8 cellular contexts compared by ENCODE assay signal in the genomic region with DNA sequence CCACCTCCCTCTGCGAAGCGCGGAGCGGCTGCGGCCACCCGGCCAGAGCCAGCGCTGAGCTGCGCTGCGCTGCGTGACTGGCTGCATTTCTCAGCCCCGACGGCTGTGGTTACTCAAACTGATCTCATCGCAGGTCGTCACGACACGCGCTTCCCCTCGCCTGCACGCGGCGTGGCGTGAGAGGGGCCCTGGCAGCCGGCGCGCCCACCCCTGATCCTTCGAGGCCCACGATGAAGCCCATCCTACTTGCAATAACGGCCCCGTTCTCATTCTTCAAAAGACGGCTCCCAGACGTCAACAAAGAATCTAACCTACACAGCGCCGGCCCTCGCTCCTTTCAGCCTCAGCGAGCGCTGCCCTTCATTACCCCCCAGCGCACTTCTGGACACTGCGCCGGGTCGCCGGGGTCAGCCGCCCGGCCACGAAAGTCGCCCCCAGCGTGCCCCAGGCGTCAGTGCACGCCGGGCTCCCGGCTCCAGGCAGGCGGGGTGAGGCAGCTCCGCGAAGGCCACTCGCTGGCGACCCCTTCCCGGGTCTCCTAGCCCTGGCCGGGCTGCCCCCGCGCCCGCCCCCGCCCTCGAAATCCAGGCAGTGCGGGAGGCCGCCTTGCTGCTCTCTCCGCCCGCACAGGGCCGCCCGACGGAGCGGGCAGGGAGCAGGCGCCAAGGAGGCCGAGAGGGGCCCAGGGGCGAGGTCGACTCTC. TPM values are rescaled to one million over a fixed set of nuclear protein-coding genes. Genes with fewer than 3 reads are reported as not detected.
A peak's percentile ranks its signal among the peaks of the same experiment; 100 is the strongest.
DNase-seq lines count a peak whose midpoint lies in the region; ATAC-seq and TF ChIP-seq lines count a peak whose summit lies in the region.

No MANE protein-coding gene starts in this region.

- POLR2A ChIA-PET in BJ (lab: Charles Lee): no interaction called here
- POLR2A ChIA-PET in activated CD4-positive, alpha-beta T cell treated with anti-CD3 and anti-CD28 coated beads, Interleukin-2, amount 10 ng/mL, durations not matched to agents 7 days and 5 days (lab: Charles Lee): no interaction called here

- intact Hi-C loops in mucosa of descending colon (cut with DNase I, micrococcal nuclease): loop anchor here in 1 of 2 donors (10.0 kb wide), 1 partner anchor 261 kb away; a partner anchor contains a TSS

- H3K9me3 Mint-ChIP-seq in activated CD4-positive, alpha-beta T cell treated with anti-CD3 and anti-CD28 coated beads, Interleukin-2, amount 10 ng/mL, durations not matched to agents 7 days and 5 days: peaks cover 4% of the 10 kb centered on the region
- H3K9me3 Mint-ChIP-seq in effector memory CD8-positive, alpha-beta T cell: no peaks in the 10 kb centered on the region

- no peak for TF ChIP-seq EP300 in suprapubic skin (IDR thresholded peaks at IDR 0.05)

- DNase-seq in BJ (ENCODE audit: low read depth) (peak; percentile 26), mucosa of descending colon (peak; percentile 49 to 69 (median 66)), suprapubic skin (ENCODE audit: low spot score in 2 of 2) (peak; percentile 64 to 78), DMS153 treated with DMSO at 0.1 percent for 48 hours (lab: John Stamatoyannopoulos, UW; ENCODE audit: unreplicated experiment) (no peak)
- peak; percentile 50 for DNase-seq in activated CD4-positive, alpha-beta T cell treated with anti-CD3 and anti-CD28 coated beads, Interleukin-2, amount 10 ng/mL, durations not matched to agents 7 days and 5 days
- DNase-seq in effector memory CD8-positive, alpha-beta T cell: peak in 1 of 3 experiments; percentile 8

- peaks cover 36% of the 10 kb centered on the region for H3K36me3 Mint-ChIP-seq in activated CD4-positive, alpha-beta T cell treated with anti-CD3 and anti-CD28 coated beads, Interleukin-2, amount 10 ng/mL, durations not matched to agents 7 days and 5 days (ENCODE audit: low read depth)
- peaks cover 12% of the 10 kb centered on the region for H3K36me3 Mint-ChIP-seq in effector memory CD8-positive, alpha-beta T cell (ENCODE audit: insufficient read depth)

- H3K36me3 ChIP-seq in BJ (ENCODE audit: control insufficient read depth, insufficient read depth, low read length) (no peaks in the 10 kb centered on the region), mucosa of descending colon (ENCODE audit: low read depth) (no peaks in the 10 kb centered on the region), suprapubic skin (no peaks in the 10 kb centered on the region)

- ATAC-seq in GM19395 (IDR thresholded peaks at IDR 0.05; ENCODE audit: unreplicated experiment) (peak; percentile 35), HG03442 (IDR thresholded peaks at IDR 0.05; ENCODE audit: unreplicated experiment) (peak; percentile 28), mucosa of descending colon (peak; percentile 20)
- ATAC-seq in effector memory CD8-positive, alpha-beta T cell (replicated peaks): peak; percentile 28

- no peak for TF ChIP-seq POLR2A in suprapubic skin (IDR thresholded peaks at IDR 0.05)

- H3K4me3 ChIP-seq in BJ (ENCODE audit: low read depth, low read length) (peak overlapping the region; percentile 8), mucosa of descending colon (peak overlapping the region; percentile 26), suprapubic skin (peak overlapping the region; percentile 61)

- no peaks in the 10 kb centered on the region for H3K27me3 Mint-ChIP-seq in activated CD4-positive, alpha-beta T cell treated with anti-CD3 and anti-CD28 coated beads, Interleukin-2, amount 10 ng/mL, durations not matched to agents 7 days and 5 days
- H3K27me3 Mint-ChIP-seq in effector memory CD8-positive, alpha-beta T cell: no peaks in the 10 kb centered on the region

- H3K27me3 ChIP-seq in BJ (ENCODE audit: control insufficient read depth, insufficient read depth, low read length): no peaks in the 10 kb centered on the region
- no peaks in the 10 kb centered on the region for H3K27me3 ChIP-seq in suprapubic skin

- peak overlapping the region; percentile 85 for H3K4me3 Mint-ChIP-seq in activated CD4-positive, alpha-beta T cell treated with anti-CD3 and anti-CD28 coated beads, Interleukin-2, amount 10 ng/mL, durations not matched to agents 7 days and 5 days
- peak overlapping the region; percentile 90 to 91 for H3K4me3 Mint-ChIP-seq in effector memory CD8-positive, alpha-beta T cell

- peaks cover 78% of the 10 kb centered on the region for H3K4me1 Mint-ChIP-seq in activated CD4-positive, alpha-beta T cell treated with anti-CD3 and anti-CD28 coated beads, Interleukin-2, amount 10 ng/mL, durations not matched to agents 7 days and 5 days
- peaks cover 16 to 25% of the 10 kb centered on the region in 2 donors for H3K4me1 Mint-ChIP-seq in effector memory CD8-positive, alpha-beta T cell (ENCODE audit: low read depth in 2 of 2)

- peak overlapping the region; percentile 98 for H3K27ac Mint-ChIP-seq in activated CD4-positive, alpha-beta T cell treated with anti-CD3 and anti-CD28 coated beads, Interleukin-2, amount 10 ng/mL, durations not matched to agents 7 days and 5 days
- peak overlapping the region; percentile 77 to 91 for H3K27ac Mint-ChIP-seq in effector memory CD8-positive, alpha-beta T cell

- CTCF ChIA-PET in BJ (lab: Yijun Ruan, JAX): no interaction called here
- CTCF ChIA-PET in activated CD4-positive, alpha-beta T cell treated with anti-CD3 and anti-CD28 coated beads, Interleukin-2, amount 10 ng/mL, durations not matched to agents 7 days and 5 days (lab: Charles Lee): no interaction called here

- H3K9me3 ChIP-seq in mucosa of descending colon (no peaks in the 10 kb centered on the region), suprapubic skin (no peaks in the 10 kb centered on the region)

- TF ChIP-seq CTCF in BJ (IDR thresholded peaks at IDR 0.05; ENCODE audit: insufficient read depth, low read depth, low read length) (0 out of 2 replicates have a peak, but pooled peaks have one; percentile 5), mucosa of descending colon (IDR thresholded peaks at IDR 0.05) (no peak), suprapubic skin (IDR thresholded peaks at IDR 0.05) (no peak)

- peak overlapping the region; percentile 94 for H3K27ac ChIP-seq in suprapubic skin

- 16% methylated on average over 35 of the region's 74 CpGs for WGBS in suprapubic skin

- H3K4me1 ChIP-seq in mucosa of descending colon (ENCODE audit: low read depth): peaks cover 32% of the 10 kb centered on the region
- peaks cover 64% of the 10 kb centered on the region for H3K4me1 ChIP-seq in suprapubic skin

RNA-seq across cellular contexts. Expression of a gene that starts 9.9 kb away (rescaled TPM):
- 0.12 and 0.53 TPM in 2 replicates for polyA plus RNA-seq in BJ (2011; rRNA removed)
- 0.26 and 0.66 TPM in 2 replicates for polyA minus RNA-seq in BJ (2011; rRNA and poly(A)+ RNA removed)
- total RNA-seq in activated CD4-positive, alpha-beta T cell treated with anti-CD3 and anti-CD28 coated beads, Interleukin-2, amount 10 ng/mL, durations not matched to agents 7 days and 5 days: under 1 TPM; 0.47 to 0.54 TPM
- total RNA-seq in mucosa of descending colon (1 to 10 TPM; 1.9 to 3.5 (median 1.9) TPM), suprapubic skin (1 to 10 TPM; 1.0 to 3.4 (median 1.5) TPM)

Comparison
In these comparisons a context has a peak if more than half of its experiments do, and no peak if none do; other contexts are left out.
1. H3K4me3 ChIP-seq: peak in every context shown above with its lines; median percentile 61 in suprapubic skin; 26 in mucosa of descending colon; 8 in BJ.